Comparison of ENCODE assay signal across 8 cellular contexts in genomic region chr10:61903184-61903990, GRCh38. TPM values are rescaled to one million over a fixed set of nuclear protein-coding genes. Genes with fewer than 3 reads are reported as not detected.
A peak's percentile ranks its signal among the peaks of the same experiment; 100 is the strongest.
DNase-seq lines count a peak whose midpoint lies in the region; ATAC-seq, FAIRE-seq and TF ChIP-seq lines count a peak whose summit lies in the region.

No MANE protein-coding gene starts in this region.

- no CpG with 5 or more reads among the region's 60 CpGs for WGBS in iPS DF 6.9 (ENCODE audit: insufficient coverage, insufficient read length)
- WGBS in sigmoid colon, 2 donors, result 1% methylated on average over 60 of the region's 60 CpGs

- H3K4me1 ChIP-seq in ES-I3 (ENCODE audit: insufficient read depth, low read length), result peaks cover 9% of the 10 kb centered on the region
- H3K4me1 ChIP-seq in iPS DF 6.9 (ENCODE audit: control insufficient read depth, insufficient read depth, low read length), result no peaks in the 10 kb centered on the region
- peaks cover 0 to 36% (median 14%) of the 10 kb centered on the region in 4 donors for H3K4me1 ChIP-seq in sigmoid colon

- peaks cover 35% of the 10 kb centered on the region for H3K4me1 Mint-ChIP-seq in T-helper 2 cell treated with Interferon-gamma antibody and Interleukin-4, amounts not matched to agents 5 μg/mL and 100 μg/mL, for 36 hours (ENCODE audit: low read depth)

- no peaks in the 10 kb centered on the region for H3K27me3 Mint-ChIP-seq in T-helper 2 cell treated with Interferon-gamma antibody and Interleukin-4, amounts not matched to agents 5 μg/mL and 100 μg/mL, for 36 hours (ENCODE audit: low read depth)

- ATAC-seq in GM21723 (IDR thresholded peaks at IDR 0.05; ENCODE audit: unreplicated experiment), result peak; percentile 43

- TF ChIP-seq POLR2A in sigmoid colon (IDR thresholded peaks at IDR 0.05), result peak in 1 of 2 donors; percentile 46

- H3K36me3 ChIP-seq in ES-I3 (ENCODE audit: insufficient read depth, low read length), result no peaks in the 10 kb centered on the region
- 0 out of 2 replicates have a peak, but pooled peaks cover 6% of the 10 kb centered on the region for H3K36me3 ChIP-seq in KOPT-K1 (ENCODE audit: insufficient read depth, low read length)
- H3K36me3 ChIP-seq in iPS DF 6.9 (ENCODE audit: control insufficient read depth, insufficient read depth, low read length), result no peaks in the 10 kb centered on the region
- no peaks in the 10 kb centered on the region for H3K36me3 ChIP-seq in sigmoid colon

- peak overlapping the region; percentile 94 for H3K4me3 ChIP-seq in astrocyte of the spinal cord (ENCODE audit: low read depth, low read length)
- peak overlapping the region; percentile 60 for H3K4me3 ChIP-seq in iPS DF 6.9 (ENCODE audit: low read length)
- peak overlapping the region; percentile 67 to 75 (median 68) for H3K4me3 ChIP-seq in sigmoid colon

- H3K9me3 Mint-ChIP-seq in T-helper 2 cell treated with Interferon-gamma antibody and Interleukin-4, amounts not matched to agents 5 μg/mL and 100 μg/mL, for 36 hours, result no peaks in the 10 kb centered on the region

- TF ChIP-seq EP300 in sigmoid colon (IDR thresholded peaks at IDR 0.05), result no peak

- TF ChIP-seq CTCF in astrocyte of the spinal cord (IDR thresholded peaks at IDR 0.05; ENCODE audit: low read depth, low read length) (peak; percentile 17), sigmoid colon (IDR thresholded peaks at IDR 0.05) (no peak), D721Med (IDR thresholded peaks at IDR 0.05; ENCODE audit: insufficient read depth, missing control alignments) (no peak)

- H3K27me3 ChIP-seq in iPS DF 6.9 (ENCODE audit: control insufficient read depth, insufficient read depth, low read length) (peaks cover 9% of the 10 kb centered on the region), sigmoid colon (no peaks in the 10 kb centered on the region)

- DNase-seq in T-helper 2 cell treated with Interferon-gamma antibody and Interleukin-4, amounts not matched to agents 5 μg/mL and 100 μg/mL, for 36 hours (ENCODE audit: low spot score), result peak; percentile 77
- DNase-seq in astrocyte of the spinal cord (ENCODE audit: low read depth, low spot score) (peak; percentile 59), iPS DF 6.9 (ENCODE audit: low read depth, low spot score) (no peak), sigmoid colon (peak; percentile 78), D721Med (ENCODE audit: insufficient read length, low spot score) (no peak)

- H3K9me3 ChIP-seq in ES-I3 (ENCODE audit: control insufficient read depth, insufficient read depth, low read length) (no peaks in the 10 kb centered on the region), KOPT-K1 (ENCODE audit: insufficient read depth, low read length, poor library complexity, severe bottlenecking) (no peaks in the 10 kb centered on the region), iPS DF 6.9 (ENCODE audit: control insufficient read depth, insufficient read depth, low read length) (no peaks in the 10 kb centered on the region), sigmoid colon (no peaks in the 10 kb centered on the region)

- H3K4me3 Mint-ChIP-seq in T-helper 2 cell treated with Interferon-gamma antibody and Interleukin-4, amounts not matched to agents 5 μg/mL and 100 μg/mL, for 36 hours, result peak overlapping the region; percentile 94

- in situ Hi-C loops in astrocyte of the spinal cord (cut with HindIII; ENCODE audit: low sequenced_read_pairs), result no loop called here

- H3K9ac ChIP-seq in ES-I3 (ENCODE audit: low read depth, low read length), result peak overlapping the region; percentile 83

- intact Hi-C loops in sigmoid colon (cut with DNase I), result loop anchor here (2.0 to 5.0 kb wide), 5 partner anchors 39 to 151 kb away; no protein-coding TSS in a partner anchor

- H3K27ac ChIP-seq in KOPT-K1 (ENCODE audit: low read depth, low read length, poor library complexity, severe bottlenecking), result peak overlapping the region; percentile 94
- H3K27ac ChIP-seq in iPS DF 6.9 (ENCODE audit: low read length), result no peak overlapping the region
- H3K27ac ChIP-seq in sigmoid colon, result peak overlapping the region; percentile 93 to 98 (median 96)

- H3K27ac Mint-ChIP-seq in T-helper 2 cell treated with Interferon-gamma antibody and Interleukin-4, amounts not matched to agents 5 μg/mL and 100 μg/mL, for 36 hours, result peak overlapping the region; percentile 98

- peaks cover 16% of the 10 kb centered on the region for H3K36me3 Mint-ChIP-seq in T-helper 2 cell treated with Interferon-gamma antibody and Interleukin-4, amounts not matched to agents 5 μg/mL and 100 μg/mL, for 36 hours (ENCODE audit: low read depth)

- FAIRE-seq in D721Med (lab: Jason Lieb, UNC), result no peak

RNA-seq across cellular contexts. Expression of gene ARID5B, which starts 1.9 kb away (rescaled TPM):
- total RNA-seq in sigmoid colon, result 100 to 1,000 TPM in 1 of 4 donors, 10 to 100 TPM in 3; 29.6 to 109 (median 61.1) TPM
- 10 to 100 TPM in 1 of 3 donors, 1 to 10 TPM in 2; 2.3 to 13.6 (median 3.0) TPM for polyA plus RNA-seq in sigmoid colon

Comparison
In these comparisons a context has a peak if more than half of its experiments do, and no peak if none do; other contexts are left out.
1. DNase-seq: peak in T-helper 2 cell treated with Interferon-gamma antibody and Interleukin-4, amounts not matched to agents 5 μg/mL and 100 μg/mL, for 36 hours (single experiment), astrocyte of the spinal cord (single experiment) and sigmoid colon (single experiment); none in iPS DF 6.9 (single experiment) and D721Med (single experiment).
2. Peak in every context shown above with its lines, with median percentiles within 50 percentile points of each other: H3K4me3 ChIP-seq.